Comparison of ENCODE assay signal across 1 cellular context in the genomic region with DNA sequence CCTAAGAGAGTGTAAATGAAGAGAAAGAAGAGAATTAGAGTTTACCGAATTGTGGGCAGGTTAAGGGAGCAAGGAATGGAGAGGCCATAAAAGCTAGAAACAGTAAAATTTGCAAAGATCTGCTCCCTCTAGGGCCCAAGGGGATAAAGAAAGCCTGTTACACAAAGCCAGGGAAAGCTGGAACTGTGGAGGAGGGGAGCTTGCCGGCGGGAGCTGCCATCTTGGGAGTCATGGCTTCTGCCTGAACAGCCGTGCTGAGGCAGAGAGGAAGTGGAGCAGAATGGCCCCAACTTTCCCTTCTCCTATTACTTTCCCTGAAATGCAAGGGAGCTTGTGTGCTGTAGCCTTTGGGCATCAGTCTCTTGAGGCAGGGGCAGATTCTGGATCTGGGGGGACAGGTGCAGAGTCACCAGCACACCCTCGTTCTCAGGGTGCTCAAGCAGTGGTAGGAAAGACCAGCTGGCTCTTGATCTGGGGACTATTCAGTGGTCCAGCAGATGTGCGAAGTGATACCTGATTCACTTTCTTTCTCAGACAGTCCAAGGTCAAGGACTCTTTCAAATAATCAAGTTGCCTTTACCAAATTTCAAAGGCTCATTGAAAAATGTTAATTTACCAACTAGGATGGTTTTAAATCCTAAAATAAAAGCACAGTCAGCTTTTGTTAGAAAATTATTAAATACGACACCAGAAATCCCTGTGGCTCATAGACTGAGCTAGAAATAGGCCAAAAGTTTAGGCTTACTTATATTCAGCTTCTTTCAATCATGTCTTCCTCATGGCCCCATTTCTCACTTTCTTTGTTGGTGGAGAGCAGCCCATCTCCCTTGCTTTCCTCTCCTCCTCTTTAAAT.
TF ChIP-seq lines count a peak whose summit lies in the region.

No MANE protein-coding gene starts in this region.

TF ChIP-seq in endothelial cell of umbilical vein, 7 proteins besides CTCF, POLR2A, EP300 and RAD21:
- TF ChIP-seq EZH2 (IDR thresholded peaks at IDR 0.05; ENCODE audit: borderline replicate concordance, low read depth, low read length, severe bottlenecking) (no peak), MAX (IDR thresholded peaks at IDR 0.05; ENCODE audit: insufficient read depth, insufficient read length) (no peak), POLR2AphosphoS5 (IDR thresholded peaks at IDR 0.05; ENCODE audit: insufficient read depth, low read depth, low read length) (no peak), GATA2 (IDR thresholded peaks at IDR 0.05; ENCODE audit: insufficient read depth, insufficient read length, low read depth, low read length) (no peak), JUN (IDR thresholded peaks at IDR 0.05; ENCODE audit: borderline replicate concordance, insufficient read depth, insufficient read length, low read depth) (no peak), MYC (IDR thresholded peaks at IDR 0.05; ENCODE audit: low read depth, low read length) (no peak), FOS (IDR thresholded peaks at IDR 0.05; ENCODE audit: borderline replicate concordance, insufficient read depth, low read length) (no peak)
